ENCODE assay signal across 18 cellular contexts in the genomic region with DNA sequence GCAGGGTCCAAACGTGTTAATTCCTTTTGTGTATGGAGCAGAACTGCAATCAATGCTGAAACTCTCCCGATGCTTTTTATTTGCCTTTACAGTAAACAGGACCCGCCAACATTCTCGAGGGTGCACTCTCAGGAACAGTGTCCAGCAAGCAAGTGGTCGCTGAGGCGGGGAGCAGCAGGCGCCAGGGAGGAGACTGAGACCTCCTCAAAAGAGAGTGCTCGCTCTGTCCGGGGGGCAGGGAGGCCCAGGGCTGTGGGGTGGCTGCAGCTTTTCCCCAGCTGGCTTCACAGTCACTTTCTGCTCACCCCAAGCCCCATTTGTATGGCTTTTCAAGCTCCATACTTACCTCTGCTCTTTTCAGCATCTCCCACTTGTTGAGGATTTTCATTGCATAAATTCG.
"Had no signal": no experiment of that assay in that cellular context is flagged by ENCODE, and none has a peak within 500 bp of the region (broad histone marks: within the 10 kb centered on the region; RNA-seq: fewer than 3 reads in every experiment).

No MANE protein-coding gene starts in this region.

- H3K4me1 Mint-ChIP-seq: activated B cell treated with CpG ODN at 0.5 μM for 24 hours had no signal

- H3K9me3 ChIP-seq: body of pancreas, esophagus squamous epithelium, gastroesophageal sphincter, lower lobe of right lung, mucosa of descending colon, thyroid gland had no signal

- H3K4me3 ChIP-seq: body of pancreas, esophagus squamous epithelium, gastroesophageal sphincter, lower lobe of right lung, mucosa of descending colon, thyroid gland had no signal

- DNase-seq: activated B cell treated with CpG ODN at 0.5 μM for 24 hours; activated CD4-positive, alpha-beta memory T cell treated with anti-CD3 and anti-CD28 coated beads for 36 hours; activated CD4-positive, alpha-beta T cell treated with anti-CD3 and anti-CD28 coated beads for 4 hours; activated effector memory CD4-positive, alpha-beta T cell treated with Interleukin-2 at 50 U/mL for 16 hours; activated naive CD4-positive, alpha-beta T cell treated with anti-CD3 and anti-CD28 coated beads for 36 hours; activated T-cell treated with anti-CD3 and anti-CD28 coated beads, Interleukin-2, amount 50 U/mL, for 72 hours; body of pancreas; effector memory CD8-positive, alpha-beta T cell; esophagus squamous epithelium; lower lobe of right lung; mucosa of descending colon; small intestine; stimulated activated CD4-positive, alpha-beta T cell treated with anti-CD3 and anti-CD28 coated beads, Interleukin-4, amount 100 ng/mL, for 1 hour; stimulated activated naive CD4-positive, alpha-beta T cell treated with Interleukin-2 at 50 U/mL for 16 hours; T-helper 9 cell; thyroid gland had no signal

- ATAC-seq: activated T-cell treated with anti-CD3 and anti-CD28 coated beads, Interleukin-2, amount 50 U/mL, for 72 hours; effector memory CD8-positive, alpha-beta T cell; mucosa of descending colon had no signal

- H3K27ac Mint-ChIP-seq: activated B cell treated with CpG ODN at 0.5 μM for 24 hours; activated CD4-positive, alpha-beta memory T cell treated with anti-CD3 and anti-CD28 coated beads for 36 hours; activated naive CD4-positive, alpha-beta T cell treated with anti-CD3 and anti-CD28 coated beads for 36 hours; activated T-cell treated with anti-CD3 and anti-CD28 coated beads, Interleukin-2, amount 50 U/mL, for 72 hours had no signal

- H3K27me3 Mint-ChIP-seq: activated B cell treated with CpG ODN at 0.5 μM for 24 hours; activated CD4-positive, alpha-beta memory T cell treated with anti-CD3 and anti-CD28 coated beads for 36 hours had no signal

- H3K36me3 Mint-ChIP-seq: activated CD4-positive, alpha-beta memory T cell treated with anti-CD3 and anti-CD28 coated beads for 36 hours had no signal

- H3K27me3 ChIP-seq: body of pancreas, esophagus squamous epithelium, gastroesophageal sphincter, thyroid gland had no signal

- H3K9me3 Mint-ChIP-seq: activated B cell treated with CpG ODN at 0.5 μM for 24 hours; activated CD4-positive, alpha-beta memory T cell treated with anti-CD3 and anti-CD28 coated beads for 36 hours; activated naive CD4-positive, alpha-beta T cell treated with anti-CD3 and anti-CD28 coated beads for 36 hours; activated T-cell treated with anti-CD3 and anti-CD28 coated beads, Interleukin-2, amount 50 U/mL, for 72 hours; effector memory CD8-positive, alpha-beta T cell had no signal

- H3K4me3 Mint-ChIP-seq: activated B cell treated with CpG ODN at 0.5 μM for 24 hours; activated CD4-positive, alpha-beta memory T cell treated with anti-CD3 and anti-CD28 coated beads for 36 hours; activated naive CD4-positive, alpha-beta T cell treated with anti-CD3 and anti-CD28 coated beads for 36 hours; activated T-cell treated with anti-CD3 and anti-CD28 coated beads, Interleukin-2, amount 50 U/mL, for 72 hours; effector memory CD8-positive, alpha-beta T cell had no signal

- H3K4me1 ChIP-seq: body of pancreas, parathyroid adenoma had no signal

- H3K27ac ChIP-seq: body of pancreas, gastroesophageal sphincter, lower lobe of right lung, parathyroid adenoma, thyroid gland had no signal

- H2AFZ ChIP-seq: parathyroid adenoma had no signal

- H3K9ac ChIP-seq: parathyroid adenoma had no signal
